In the genomic region with DNA sequence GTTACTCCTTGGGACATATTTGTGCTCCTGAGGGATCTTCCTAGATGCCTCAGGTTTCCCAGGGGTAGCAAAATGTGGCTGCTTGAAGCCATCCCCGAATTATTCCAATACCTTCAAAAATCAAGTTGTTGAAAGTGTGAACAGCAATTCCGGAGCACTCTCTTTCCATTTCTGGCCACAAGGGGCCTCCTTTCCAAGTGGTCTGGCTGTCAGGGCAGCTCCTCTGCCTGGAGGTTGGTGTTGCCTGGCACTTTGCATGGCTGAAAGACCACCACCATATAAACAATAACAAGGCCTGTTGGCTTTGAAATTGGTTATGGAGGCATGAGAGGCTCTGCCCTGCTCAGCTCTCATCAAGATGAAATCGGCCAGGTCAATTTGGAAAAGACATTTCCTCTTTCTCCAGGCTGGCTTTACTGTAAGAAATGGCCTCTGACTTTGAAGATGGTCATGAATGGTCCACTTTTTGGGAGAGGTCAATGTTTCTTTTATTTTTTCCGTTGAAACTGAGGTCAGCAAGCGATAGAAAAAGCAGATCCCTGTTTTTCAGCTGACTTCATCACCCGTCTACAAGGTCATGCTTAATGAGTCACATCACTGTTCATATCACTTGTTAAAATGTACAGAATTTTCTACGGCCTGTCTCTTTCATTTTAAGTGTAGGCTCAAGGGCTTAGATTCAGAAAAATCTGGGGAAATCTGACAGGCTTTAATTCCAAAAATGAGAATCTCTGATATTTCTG, we compare ENCODE assay signal across 9 cellular contexts.
DNase-seq lines count a peak whose midpoint lies in the region; ATAC-seq and TF ChIP-seq lines count a peak whose summit lies in the region.
"Had no signal": no experiment of that assay in that cellular context is flagged by ENCODE, and none has a peak within 500 bp of the region (broad histone marks: within the 10 kb centered on the region; RNA-seq: fewer than 3 reads in every experiment).

No MANE protein-coding gene starts in this region.

- TF ChIP-seq CTCF in DOHH2 (IDR thresholded peaks at IDR 0.05; ENCODE audit: low read depth, low read length, poor library complexity, severe bottlenecking) (peak; percentile 63), astrocyte of the cerebellum (IDR thresholded peaks at IDR 0.05; ENCODE audit: low read depth, low read length, missing control alignments) (peak; percentile 60)

- no peak overlapping the region for H3K9ac ChIP-seq in mesendoderm (ENCODE audit: low read length)

- no peaks in the 10 kb centered on the region for H3K9me2 ChIP-seq in DOHH2 (replicated peaks; ENCODE audit: control insufficient read depth, low read length)

- no peak overlapping the region for H2BK120ac ChIP-seq in mesendoderm (ENCODE audit: low read depth, low read length)

- H3F3A ChIP-seq in DOHH2 (ENCODE audit: control insufficient read depth, insufficient read depth) = no peaks in the 10 kb centered on the region

- no peaks in the 10 kb centered on the region for H3K9me3 Mint-ChIP-seq in activated T-cell treated with anti-CD3 and anti-CD28 coated beads, Interleukin-2, amount 50 U/mL, for 4 hours

- no peak overlapping the region for H3K18ac ChIP-seq in mesendoderm (ENCODE audit: low read length)

- no peaks in the 10 kb centered on the region for H3K27me3 Mint-ChIP-seq in activated T-cell treated with anti-CD3 and anti-CD28 coated beads, Interleukin-2, amount 50 U/mL, for 4 hours (ENCODE audit: low read depth)

- ATAC-seq in activated T-cell treated with anti-CD3 and anti-CD28 coated beads, Interleukin-2, amount 50 U/mL, for 4 hours = no peak

- no peak overlapping the region for H2AK5ac ChIP-seq in mesendoderm (ENCODE audit: low read length)

- H3K79me1 ChIP-seq in mesendoderm (ENCODE audit: low read length) = no peaks in the 10 kb centered on the region

- no peaks in the 10 kb centered on the region for H3K4me1 Mint-ChIP-seq in activated T-cell treated with anti-CD3 and anti-CD28 coated beads, Interleukin-2, amount 50 U/mL, for 4 hours (ENCODE audit: low read depth)

- no peaks in the 10 kb centered on the region for H3K36me3 Mint-ChIP-seq in activated T-cell treated with anti-CD3 and anti-CD28 coated beads, Interleukin-2, amount 50 U/mL, for 4 hours (ENCODE audit: insufficient read depth)

- H4K5ac ChIP-seq in mesendoderm (ENCODE audit: low read length) = no peak overlapping the region

- H3K4me1 ChIP-seq in DOHH2 (ENCODE audit: control insufficient read depth, low read length) (no peaks in the 10 kb centered on the region), mesendoderm (ENCODE audit: control insufficient read depth, low read depth, low read length) (no peaks in the 10 kb centered on the region)
- H3K4me1 ChIP-seq: spleen had no signal

- no peak overlapping the region for H3K4me2 ChIP-seq in DOHH2 (ENCODE audit: low read length)
- no peak overlapping the region for H3K4me2 ChIP-seq in mesendoderm (ENCODE audit: low read length)

- H3K36me3 ChIP-seq in DOHH2 (ENCODE audit: control insufficient read depth, low read length) = no peaks in the 10 kb centered on the region
- H3K36me3 ChIP-seq in mesendoderm (ENCODE audit: control insufficient read depth, insufficient read depth, low read length) = no peaks in the 10 kb centered on the region
- H3K36me3 ChIP-seq: spleen had no signal

- H3K79me2 ChIP-seq in DOHH2 (ENCODE audit: control insufficient read depth, low read length) (no peaks in the 10 kb centered on the region), mesendoderm (ENCODE audit: control insufficient read depth, insufficient read depth, low read length) (no peaks in the 10 kb centered on the region)

- no peak overlapping the region for H4K8ac ChIP-seq in mesendoderm (ENCODE audit: low read depth, low read length)

- H2BK15ac ChIP-seq in mesendoderm (replicated peaks; ENCODE audit: low read depth) = no peak overlapping the region

- no peak overlapping the region for H3K23ac ChIP-seq in mesendoderm (ENCODE audit: low read length)

- H3K4me3 ChIP-seq in DOHH2 (ENCODE audit: low read length) = no peak overlapping the region
- no peak overlapping the region for H3K4me3 ChIP-seq in astrocyte of the cerebellum (ENCODE audit: low read depth, low read length)
- H3K4me3 ChIP-seq in mesendoderm (ENCODE audit: low read length) = no peak overlapping the region
- H3K4me3 ChIP-seq: spleen had no signal

- WGBS in mesendoderm (ENCODE audit: extremely low coverage, insufficient coverage, low lambda C conversion rate) = no CpG with 5 or more reads among the region's 7 CpGs

- H3K4ac ChIP-seq in mesendoderm (ENCODE audit: low read depth, low read length) = no peak overlapping the region

- H3K27me3 ChIP-seq in DOHH2 (ENCODE audit: control insufficient read depth, low read length) = no peaks in the 10 kb centered on the region
- no peaks in the 10 kb centered on the region for H3K27me3 ChIP-seq in mesendoderm (ENCODE audit: insufficient read depth, low read length, poor library complexity)
- H3K27me3 ChIP-seq: spleen had no signal

- H3K56ac ChIP-seq in mesendoderm (ENCODE audit: low read length) = no peak overlapping the region

- no peak overlapping the region for H3K27ac ChIP-seq in DOHH2 (ENCODE audit: low read depth, low read length)
- no peak overlapping the region for H3K27ac ChIP-seq in mesendoderm (ENCODE audit: low read depth, low read length)
- H3K27ac ChIP-seq: spleen had no signal

- peak; percentile 14 for DNase-seq in KBM-7
- no peak for DNase-seq in astrocyte of the cerebellum (ENCODE audit: low read depth)
- DNase-seq in mesendoderm = peak; percentile 63
- no peak for DNase-seq in activated T-cell treated with anti-CD3 and anti-CD28 coated beads, Interleukin-2, amount 50 U/mL, for 4 hours
- DNase-seq in stimulated activated CD4-positive, alpha-beta T cell treated with anti-CD3 and anti-CD28 coated beads, Interleukin-2, amount 100 ng/mL, for 48 hours = no peak
- no peak for DNase-seq in AML-193 (lab: John Stamatoyannopoulos, UW)
- DNase-seq in NCI-H1930 (lab: John Stamatoyannopoulos, UW) = no peak
- DNase-seq: spleen had no signal

- in situ Hi-C loops in KBM-7 (cut with MboI; ENCODE audit: low pct_unique_long_range_greater_than_20kb, low sequenced_read_pairs) = no loop called here
- in situ Hi-C loops in astrocyte of the cerebellum (cut with HindIII; ENCODE audit: low sequenced_read_pairs) = no loop called here

- H4K20me1 ChIP-seq in DOHH2 (ENCODE audit: control insufficient read depth, insufficient read depth, low read depth, low read length) = no peaks in the 10 kb centered on the region

- no peaks in the 10 kb centered on the region for H3K9me3 ChIP-seq in DOHH2 (ENCODE audit: control insufficient read depth, insufficient read depth, low read length)
- H3K9me3 ChIP-seq: spleen had no signal

- no peak overlapping the region for H3K4me3 Mint-ChIP-seq in activated T-cell treated with anti-CD3 and anti-CD28 coated beads, Interleukin-2, amount 50 U/mL, for 4 hours

- no peak overlapping the region for H2BK5ac ChIP-seq in mesendoderm (ENCODE audit: low read length)

Comparison
In these comparisons a context has a peak if more than half of its experiments do, and no peak if none do; other contexts are left out.
1. DNase-seq: peak in KBM-7 (single experiment) and mesendoderm (single experiment); none in astrocyte of the cerebellum (single experiment), activated T-cell treated with anti-CD3 and anti-CD28 coated beads, Interleukin-2, amount 50 U/mL, for 4 hours (single experiment), stimulated activated CD4-positive, alpha-beta T cell treated with anti-CD3 and anti-CD28 coated beads, Interleukin-2, amount 100 ng/mL, for 48 hours (0 of 2), AML-193 (0 of 2) and NCI-H1930 (0 of 2).